ENCODE assay signal across 15 cellular contexts in the genomic region with DNA sequence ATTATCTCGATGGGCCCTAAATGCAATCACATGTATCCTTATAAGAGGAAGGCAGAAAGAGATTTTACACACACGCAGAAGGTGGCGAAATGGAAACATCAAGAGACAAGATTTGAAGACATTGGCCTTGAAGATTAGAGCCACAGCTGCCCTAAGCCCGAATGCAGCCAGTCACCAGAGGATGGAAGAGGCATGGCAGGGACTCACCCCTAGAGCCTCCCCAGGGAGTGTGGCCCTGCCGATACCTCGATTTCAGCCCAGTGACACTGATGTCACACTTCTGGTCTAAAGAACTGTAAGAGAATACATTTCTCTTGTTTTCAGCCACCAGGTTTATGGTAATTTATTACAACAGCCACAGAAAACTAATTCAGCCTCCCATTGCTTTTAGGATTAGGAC. TPM values are rescaled to one million over a fixed set of nuclear protein-coding genes. Genes with fewer than 3 reads are reported as not detected.
DNase-seq lines count a peak whose midpoint lies in the region; ATAC-seq, FAIRE-seq and TF ChIP-seq lines count a peak whose summit lies in the region.
"Had no signal": no experiment of that assay in that cellular context is flagged by ENCODE, and none has a peak within 500 bp of the region (broad histone marks: within the 10 kb centered on the region; RNA-seq: fewer than 3 reads in every experiment).

No MANE protein-coding gene starts in this region.

- H3K4me3 Mint-ChIP-seq in activated T-helper 17 cell treated with anti-CD3 and anti-CD28 coated beads, Interleukin-2, amount 50 U/mL, for 72 hours = peak overlapping the region; percentile 75

- H3K27me3 Mint-ChIP-seq in activated T-helper 17 cell treated with anti-CD3 and anti-CD28 coated beads, Interleukin-2, amount 50 U/mL, for 72 hours = no peaks in the 10 kb centered on the region

- DNase-seq in GM12892 (ENCODE audit: insufficient read length) (no peak), erythroblast (lab: John Stamatoyannopoulos, UW) (no peak), NCI-H2196 (lab: John Stamatoyannopoulos, UW; ENCODE audit: unreplicated experiment) (no peak), NCI-H1436 treated with DMSO at 0.1 percent for 48 hours (lab: John Stamatoyannopoulos, UW) (no peak), HK-2 (ENCODE audit: unreplicated experiment) (no peak)
- DNase-seq: activated gamma-delta T cell; brain microvascular endothelial cell; effector CD4-positive, alpha-beta T cell; foreskin fibroblast; MV-4-11; NCI-H446; sigmoid colon had no signal

- peak; percentile 24 for FAIRE-seq in GM12892 (lab: Jason Lieb, UNC)

- peak overlapping the region; percentile 14 for H3K27ac Mint-ChIP-seq in activated T-helper 17 cell treated with anti-CD3 and anti-CD28 coated beads, Interleukin-2, amount 50 U/mL, for 72 hours

- peak; percentile 83 for ATAC-seq in GM21390 (IDR thresholded peaks at IDR 0.05; ENCODE audit: unreplicated experiment)
- peak; percentile 61 for ATAC-seq in HG03103 (IDR thresholded peaks at IDR 0.05; ENCODE audit: low read depth, unreplicated experiment)
- ATAC-seq in activated T-helper 17 cell treated with anti-CD3 and anti-CD28 coated beads, Interleukin-2, amount 50 U/mL, for 72 hours (replicated peaks) = peak; percentile 30

- TF ChIP-seq POLR2A in GM12892 (IDR thresholded peaks at IDR 0.05; ENCODE audit: low read depth, low read length) (no peak), erythroblast (IDR thresholded peaks at IDR 0.05; ENCODE audit: low read length) (no peak)

- H3K9me3 Mint-ChIP-seq in activated T-helper 17 cell treated with anti-CD3 and anti-CD28 coated beads, Interleukin-2, amount 50 U/mL, for 72 hours = peaks cover 3% of the 10 kb centered on the region

- H3K4me1 Mint-ChIP-seq in activated T-helper 17 cell treated with anti-CD3 and anti-CD28 coated beads, Interleukin-2, amount 50 U/mL, for 72 hours = peaks cover 58% of the 10 kb centered on the region

- peaks cover 27% of the 10 kb centered on the region for H3K36me3 Mint-ChIP-seq in activated T-helper 17 cell treated with anti-CD3 and anti-CD28 coated beads, Interleukin-2, amount 50 U/mL, for 72 hours (ENCODE audit: low read depth)

RNA-seq across cellular contexts. Expression of a gene that starts 17.4 kb away (rescaled TPM):
- polyA plus RNA-seq in GM12892 (2012; ENCODE audit: missing spikeins) = 83.9 TPM
- 10 to 100 TPM; 59.6 to 76.7 TPM for total RNA-seq in activated T-helper 17 cell treated with anti-CD3 and anti-CD28 coated beads, Interleukin-2, amount 50 U/mL, for 72 hours

Comparison
In these comparisons a context has a peak if more than half of its experiments do, and no peak if none do; other contexts are left out.
1. ATAC-seq: peak in every context shown above with its lines; median percentile 83 in GM21390; 61 in HG03103; 30 in activated T-helper 17 cell treated with anti-CD3 and anti-CD28 coated beads, Interleukin-2, amount 50 U/mL, for 72 hours.